ENCODE assay signal across 9 cellular contexts in genomic region chr2:42513252-42513918, GRCh38. TPM values are rescaled to one million over a fixed set of nuclear protein-coding genes. Genes with fewer than 3 reads are reported as not detected.
DNase-seq lines count a peak whose midpoint lies in the region; ATAC-seq and TF ChIP-seq lines count a peak whose summit lies in the region.
"Had no signal": no experiment of that assay in that cellular context is flagged by ENCODE, and none has a peak within 500 bp of the region (broad histone marks: within the 10 kb centered on the region; RNA-seq: fewer than 3 reads in every experiment).

No MANE protein-coding gene starts in this region.

- WGBS in hepatocyte (ENCODE audit: low lambda C conversion rate, missing lambda C conversion rate): 64% methylated on average over 5 of the region's 5 CpGs
- WGBS in testis, 2 donors: 83 to 89% methylated on average over 5 of the region's 5 CpGs

- H3K9me3 ChIP-seq in hepatocyte (ENCODE audit: low read depth) (no peaks in the 10 kb centered on the region), testis (no peaks in the 10 kb centered on the region)

- no peaks in the 10 kb centered on the region for H3K36me3 ChIP-seq in hepatocyte (replicated peaks; ENCODE audit: insufficient read depth, low read depth)
- no peaks in the 10 kb centered on the region for H3K36me3 ChIP-seq in testis (ENCODE audit: low read depth, missing control alignments)

- TF ChIP-seq POLR2A in testis (IDR thresholded peaks at IDR 0.05): no peak

- H3K4me2 ChIP-seq in hepatocyte: no peak overlapping the region

- no peak overlapping the region for H2AFZ ChIP-seq in hepatocyte

- H3K27me3 ChIP-seq in hepatocyte (no peaks in the 10 kb centered on the region), testis (no peaks in the 10 kb centered on the region)

- H3K27ac ChIP-seq in hepatocyte: no peak overlapping the region
- no peak overlapping the region for H3K27ac ChIP-seq in testis

- H3K4me1 ChIP-seq in hepatocyte (ENCODE audit: insufficient read depth) (no peaks in the 10 kb centered on the region), testis (peaks cover 9% of the 10 kb centered on the region)

- no peak overlapping the region for H3K4me3 ChIP-seq in WI38 (ENCODE audit: low read depth, low read length)
- H3K4me3 ChIP-seq in hepatocyte: no peak overlapping the region
- no peak overlapping the region for H3K4me3 ChIP-seq in testis

- no peaks in the 10 kb centered on the region for H3K79me2 ChIP-seq in hepatocyte

- TF ChIP-seq CTCF in WI38 (IDR thresholded peaks at IDR 0.05; ENCODE audit: low read depth, low read length) (peak; percentile 75), hepatocyte (IDR thresholded peaks at IDR 0.05; ENCODE audit: poor library complexity) (peak; percentile 50), testis (IDR thresholded peaks at IDR 0.05) (peak in 2 of 3 experiments; percentile 37 to 42)

- DNase-seq in ELR (ENCODE audit: low read depth): peak; percentile 67
- peak; percentile 60 for DNase-seq in KBM-7
- peak; percentile 72 for DNase-seq in hepatocyte (ENCODE audit: low spot score)
- DNase-seq in testis: peak; percentile 34
- no peak for DNase-seq in NCI-H2171 (lab: John Stamatoyannopoulos, UW)
- DNase-seq: naive B cell had no signal

- in situ Hi-C loops in KBM-7 (cut with MboI; ENCODE audit: low pct_unique_long_range_greater_than_20kb, low sequenced_read_pairs): loop anchor here (25.0 kb wide), 1 partner anchor 274 kb away; the partner anchor contains the start of gene HAAO

- intact Hi-C loops in testis (cut with DNase I; ENCODE audit: low total_unique reads): no loop called here

- ATAC-seq in GM19035 (IDR thresholded peaks at IDR 0.05; ENCODE audit: unreplicated experiment) (no peak), HG03280 (IDR thresholded peaks at IDR 0.05; ENCODE audit: unreplicated experiment) (no peak)

- H3K9me2 ChIP-seq in hepatocyte (replicated peaks; ENCODE audit: insufficient read depth): no peaks in the 10 kb centered on the region

- H4K20me1 ChIP-seq in hepatocyte (ENCODE audit: insufficient read depth, poor library complexity, severe bottlenecking): no peaks in the 10 kb centered on the region

RNA-seq across cellular contexts. Expression of gene KCNG3, which starts 19.6 kb away (rescaled TPM):
- total RNA-seq in hepatocyte (0.28 and 0.57 TPM in 2 replicates), testis (10 to 100 TPM; 11.3 to 12.4 TPM)
- polyA plus RNA-seq in hepatocyte (0.13 TPM in 1 of 2 replicates, not detected in the other), testis (ENCODE audit: insufficient read depth, low read depth, low replicate concordance) (1.2 TPM)

RNA-seq across cellular contexts. Expression of gene MTA3, which starts 55.0 kb away (rescaled TPM):
- total RNA-seq in hepatocyte (34.6 and 38.7 TPM in 2 replicates), testis (10 to 100 TPM; 58.5 to 84.6 TPM)
- polyA plus RNA-seq in hepatocyte (36.1 and 44.3 TPM in 2 replicates), testis (ENCODE audit: insufficient read depth, low read depth, low replicate concordance) (77.0 TPM)
